36 cellular contexts compared by ENCODE assay signal in the genomic region with DNA sequence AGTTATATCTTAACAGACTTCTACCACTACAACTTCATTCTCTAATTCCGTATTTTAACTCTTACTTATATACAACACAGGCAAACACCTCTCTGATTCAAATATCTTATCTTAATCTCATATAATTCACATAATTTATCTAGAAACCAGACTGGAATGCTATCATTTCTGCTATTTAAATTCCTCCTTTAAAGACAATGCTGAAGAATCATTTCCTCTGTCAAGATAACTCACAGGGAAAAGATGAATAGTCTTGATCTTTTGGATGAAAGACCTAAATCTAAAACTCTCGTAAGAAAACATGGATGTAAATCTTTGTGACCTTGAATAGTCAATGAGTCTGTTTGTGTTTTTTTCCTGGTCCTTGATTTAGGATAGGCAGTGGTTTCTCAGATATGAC.
"Had no signal": no experiment of that assay in that cellular context is flagged by ENCODE, and none has a peak within 500 bp of the region (broad histone marks: within the 10 kb centered on the region; RNA-seq: fewer than 3 reads in every experiment).

No MANE protein-coding gene starts in this region.

- H3K4me1 ChIP-seq: SJSA1 had no signal

- H3K27ac Mint-ChIP-seq: activated CD8-positive, alpha-beta T cell treated with anti-CD3 and anti-CD28 coated beads for 36 hours; activated naive CD4-positive, alpha-beta T cell treated with anti-CD3 and anti-CD28 coated beads, Interleukin-2, amount 10 ng/mL, durations not matched to agents 7 days and 5 days; activated naive CD8-positive, alpha-beta T cell; activated naive CD8-positive, alpha-beta T cell treated with anti-CD3 and anti-CD28 coated beads, Interleukin-2, amount 50 U/mL, for 24 hours; activated T-helper 1 cell treated with anti-CD3 and anti-CD28 coated beads, Interleukin-12 subunit alpha, Interleukin-12 subunit beta, Interleukin-2, Interleukin-4 antibody, amounts not matched to agents 30 ng/mL and 10 ng/mL and 1 ng/mL, durations not matched to agents 14 hours and 24 hours and 36 hours had no signal

- H3K36me3 Mint-ChIP-seq: activated naive CD4-positive, alpha-beta T cell treated with anti-CD3 and anti-CD28 coated beads, Interleukin-2, amount 10 ng/mL, durations not matched to agents 7 days and 5 days had no signal

- H3K9me3 ChIP-seq: MG63, Peyer's patch, SJSA1 had no signal

- H3K27me3 ChIP-seq: cardiac muscle cell, MG63, Peyer's patch, SJSA1 had no signal

- H3K4me3 Mint-ChIP-seq: activated CD8-positive, alpha-beta T cell treated with anti-CD3 and anti-CD28 coated beads for 36 hours; activated naive CD4-positive, alpha-beta T cell treated with anti-CD3 and anti-CD28 coated beads, Interleukin-2, amount 10 ng/mL, durations not matched to agents 7 days and 5 days; activated naive CD8-positive, alpha-beta T cell; activated naive CD8-positive, alpha-beta T cell treated with anti-CD3 and anti-CD28 coated beads, Interleukin-2, amount 50 U/mL, for 24 hours; activated T-helper 1 cell treated with anti-CD3 and anti-CD28 coated beads, Interleukin-12 subunit alpha, Interleukin-12 subunit beta, Interleukin-2, Interleukin-4 antibody, amounts not matched to agents 30 ng/mL and 10 ng/mL and 1 ng/mL, durations not matched to agents 14 hours and 24 hours and 36 hours; central memory CD8-positive, alpha-beta T cell had no signal

- DNase-seq: activated CD4-positive, alpha-beta T cell treated with anti-CD3 and anti-CD28 coated beads for 1 hour; activated CD4-positive, alpha-beta T cell treated with anti-CD3 and anti-CD28 coated beads for 48 hours; activated CD4-positive, CD25-positive, alpha-beta regulatory T cell; activated CD8-positive, alpha-beta T cell treated with anti-CD3 and anti-CD28 coated beads for 36 hours; activated gamma-delta T cell treated with Interleukin-2 at 50 U/mL for 16 hours; activated naive CD4-positive, alpha-beta T cell treated with anti-CD3 and anti-CD28 coated beads, Interleukin-2, amount 10 ng/mL, durations not matched to agents 7 days and 5 days; activated naive CD8-positive, alpha-beta T cell treated with anti-CD3 and anti-CD28 coated beads, Interleukin-2, amount 50 U/mL, for 24 hours; activated T-cell treated with anti-CD3 and anti-CD28 coated beads, Interleukin-2, amount 50 U/mL, for 1 hour; amniotic stem cell; aorta; Kasumi-1; KBM-7; MG63; NCI-H1048; NCI-H1105 treated with DMSO at 0.1 percent for 48 hours; NCI-H1436; NCI-H1694 treated with DMSO at 0.1 percent for 48 hours; NCI-H2029; NCI-H345; NCI-H510A; NCI-H526; NCI-H748 treated with DMSO at 0.1 percent for 48 hours; NK-92 treated with Interleukin-12 subunit alpha and Interleukin-12 subunit beta, amount 100 ng/mL, for 24 hours; PC-3; Peyer's patch; RPMI8226; SHP77 treated with DMSO at 0.1 percent for 48 hours; SW 1271; T-helper 1 cell; T1000; WERI-Rb-1 had no signal

- H3K36me3 ChIP-seq: cardiac muscle cell, MG63, Peyer's patch, SJSA1, WERI-Rb-1 had no signal

- H3K9me3 Mint-ChIP-seq: activated CD8-positive, alpha-beta T cell treated with anti-CD3 and anti-CD28 coated beads for 36 hours; activated naive CD4-positive, alpha-beta T cell treated with anti-CD3 and anti-CD28 coated beads, Interleukin-2, amount 10 ng/mL, durations not matched to agents 7 days and 5 days; activated naive CD8-positive, alpha-beta T cell treated with anti-CD3 and anti-CD28 coated beads, Interleukin-2, amount 50 U/mL, for 24 hours; activated T-helper 1 cell treated with anti-CD3 and anti-CD28 coated beads, Interleukin-12 subunit alpha, Interleukin-12 subunit beta, Interleukin-2, Interleukin-4 antibody, amounts not matched to agents 30 ng/mL and 10 ng/mL and 1 ng/mL, durations not matched to agents 14 hours and 24 hours and 36 hours; central memory CD8-positive, alpha-beta T cell had no signal

- H3K27me3 Mint-ChIP-seq: activated CD8-positive, alpha-beta T cell treated with anti-CD3 and anti-CD28 coated beads for 36 hours; activated naive CD4-positive, alpha-beta T cell treated with anti-CD3 and anti-CD28 coated beads, Interleukin-2, amount 10 ng/mL, durations not matched to agents 7 days and 5 days; activated naive CD8-positive, alpha-beta T cell; activated naive CD8-positive, alpha-beta T cell treated with anti-CD3 and anti-CD28 coated beads, Interleukin-2, amount 50 U/mL, for 24 hours; central memory CD8-positive, alpha-beta T cell had no signal

- ATAC-seq: activated CD8-positive, alpha-beta T cell treated with anti-CD3 and anti-CD28 coated beads for 36 hours; activated naive CD8-positive, alpha-beta T cell treated with anti-CD3 and anti-CD28 coated beads, Interleukin-2, amount 50 U/mL, for 24 hours; PC-3 had no signal

- H3K4me1 Mint-ChIP-seq: activated naive CD4-positive, alpha-beta T cell treated with anti-CD3 and anti-CD28 coated beads, Interleukin-2, amount 10 ng/mL, durations not matched to agents 7 days and 5 days had no signal

- H3K27ac ChIP-seq: cardiac muscle cell, Peyer's patch, SJSA1, WERI-Rb-1 had no signal

- H3K4me3 ChIP-seq: cardiac muscle cell, MG63, Peyer's patch, SJSA1 had no signal
